10 cellular contexts compared by ENCODE assay signal in genomic region chr11:93850585-93851018, GRCh38. TPM values are rescaled to one million over a fixed set of nuclear protein-coding genes. Genes with fewer than 3 reads are reported as not detected.
A peak's percentile ranks its signal among the peaks of the same experiment; 100 is the strongest.
DNase-seq lines count a peak whose midpoint lies in the region; ATAC-seq and TF ChIP-seq lines count a peak whose summit lies in the region.
"Had no signal": no experiment of that assay in that cellular context is flagged by ENCODE, and none has a peak within 500 bp of the region (broad histone marks: within the 10 kb centered on the region; RNA-seq: fewer than 3 reads in every experiment).

VSTM5 (minus strand) TSS chr11:93850618; CDS start chr11:93850502, 116 bp downstream.

- no peaks in the 10 kb centered on the region for H3K9me3 ChIP-seq in mucosa of descending colon

- no peaks in the 10 kb centered on the region for H3K36me3 ChIP-seq in mucosa of descending colon (ENCODE audit: low read depth)
- H3K36me3 ChIP-seq in urinary bladder (ENCODE audit: insufficient read depth), result no peaks in the 10 kb centered on the region

- peaks cover 10% of the 10 kb centered on the region for H3K27me3 Mint-ChIP-seq in activated naive CD8-positive, alpha-beta T cell
- peaks cover 31% of the 10 kb centered on the region for H3K27me3 Mint-ChIP-seq in activated naive CD8-positive, alpha-beta T cell treated with anti-CD3 and anti-CD28 coated beads for 36 hours
- H3K27me3 Mint-ChIP-seq in effector memory CD8-positive, alpha-beta T cell, result peaks cover 24 to 81% of the 10 kb centered on the region in 2 donors

- H3K27ac ChIP-seq in dorsolateral prefrontal cortex (peak within 1 kb of the TSS in 40 of 59 donors; percentile 6 to 74 (median 51)), urinary bladder (ENCODE audit: low read depth) (no peak within 1 kb of the TSS)

- ATAC-seq in mucosa of descending colon, result peak; percentile 77
- ATAC-seq in effector memory CD8-positive, alpha-beta T cell (replicated peaks), result no peak

- H3K27ac Mint-ChIP-seq in activated naive CD8-positive, alpha-beta T cell, result no peak within 1 kb of the TSS
- no peak within 1 kb of the TSS for H3K27ac Mint-ChIP-seq in activated naive CD8-positive, alpha-beta T cell treated with anti-CD3 and anti-CD28 coated beads for 36 hours
- no peak within 1 kb of the TSS for H3K27ac Mint-ChIP-seq in effector memory CD8-positive, alpha-beta T cell
- H3K27ac Mint-ChIP-seq: activated CD4-positive, alpha-beta memory T cell treated with anti-CD3 and anti-CD28 coated beads, Interleukin-2, amount 10 ng/mL, durations not matched to agents 7 days and 5 days had no signal

- DNase-seq in activated naive CD8-positive, alpha-beta T cell treated with anti-CD3 and anti-CD28 coated beads for 36 hours, result no peak
- no peak for DNase-seq in dorsolateral prefrontal cortex
- DNase-seq in mucosa of descending colon, result no peak
- no peak for DNase-seq in effector memory CD8-positive, alpha-beta T cell
- DNase-seq in kidney tubule cell (ENCODE audit: low spot score), result no peak
- no peak for DNase-seq in HuH-7.5 (ENCODE audit: low spot score)
- DNase-seq: activated CD4-positive, alpha-beta memory T cell treated with anti-CD3 and anti-CD28 coated beads, Interleukin-2, amount 10 ng/mL, durations not matched to agents 7 days and 5 days had no signal

- H3K4me1 Mint-ChIP-seq in activated naive CD8-positive, alpha-beta T cell (ENCODE audit: low read depth), result peaks cover 6% of the 10 kb centered on the region
- peaks cover 3% of the 10 kb centered on the region for H3K4me1 Mint-ChIP-seq in activated naive CD8-positive, alpha-beta T cell treated with anti-CD3 and anti-CD28 coated beads for 36 hours
- peaks cover 0 to 6% of the 10 kb centered on the region in 2 donors for H3K4me1 Mint-ChIP-seq in effector memory CD8-positive, alpha-beta T cell (ENCODE audit: low read depth in 2 of 2)

- H3K9me3 Mint-ChIP-seq in activated naive CD8-positive, alpha-beta T cell (ENCODE audit: low read depth), result no peaks in the 10 kb centered on the region
- no peaks in the 10 kb centered on the region for H3K9me3 Mint-ChIP-seq in activated naive CD8-positive, alpha-beta T cell treated with anti-CD3 and anti-CD28 coated beads for 36 hours
- H3K9me3 Mint-ChIP-seq in effector memory CD8-positive, alpha-beta T cell, result no peaks in the 10 kb centered on the region
- H3K9me3 Mint-ChIP-seq: activated CD4-positive, alpha-beta memory T cell treated with anti-CD3 and anti-CD28 coated beads, Interleukin-2, amount 10 ng/mL, durations not matched to agents 7 days and 5 days had no signal

- H3K27me3 ChIP-seq in dorsolateral prefrontal cortex, result peaks cover 0 to 8% (median 0%) of the 10 kb centered on the region in 45 donors

- H3K36me3 Mint-ChIP-seq in activated naive CD8-positive, alpha-beta T cell, result no peaks in the 10 kb centered on the region
- H3K36me3 Mint-ChIP-seq in activated naive CD8-positive, alpha-beta T cell treated with anti-CD3 and anti-CD28 coated beads for 36 hours, result no peaks in the 10 kb centered on the region
- H3K36me3 Mint-ChIP-seq in effector memory CD8-positive, alpha-beta T cell (ENCODE audit: insufficient read depth), result no peaks in the 10 kb centered on the region
- H3K36me3 Mint-ChIP-seq: CD14-positive monocyte had no signal

- H3K4me1 ChIP-seq in mucosa of descending colon (ENCODE audit: low read depth) (no peaks in the 10 kb centered on the region), urinary bladder (ENCODE audit: insufficient read depth) (no peaks in the 10 kb centered on the region)

- H3K4me3 ChIP-seq in dorsolateral prefrontal cortex (peak within 1 kb of the TSS; percentile 45 to 76 (median 63)), mucosa of descending colon (no peak within 1 kb of the TSS), urinary bladder (ENCODE audit: low read depth, low read length) (peak within 1 kb of the TSS; percentile 46)

- intact Hi-C loops in dorsolateral prefrontal cortex (cut with DNase I) (no loop called here), mucosa of descending colon (cut with DNase I, micrococcal nuclease) (no loop called here)

- TF ChIP-seq CTCF in dorsolateral prefrontal cortex (IDR thresholded peaks at IDR 0.05 in 54 of 56, conservative IDR thresholded peaks at IDR 0.05 in 2 of 56; ENCODE audit: low read depth in 1 of 56, partially characterized antibody in 56 of 56) (no peak), mucosa of descending colon (IDR thresholded peaks at IDR 0.05) (no peak)

- peak within 1 kb of the TSS; percentile 59 for H3K4me3 Mint-ChIP-seq in activated naive CD8-positive, alpha-beta T cell
- no peak within 1 kb of the TSS for H3K4me3 Mint-ChIP-seq in activated naive CD8-positive, alpha-beta T cell treated with anti-CD3 and anti-CD28 coated beads for 36 hours
- H3K4me3 Mint-ChIP-seq in effector memory CD8-positive, alpha-beta T cell, result peak within 1 kb of the TSS in 1 of 2 donors; percentile 38
- H3K4me3 Mint-ChIP-seq: activated CD4-positive, alpha-beta memory T cell treated with anti-CD3 and anti-CD28 coated beads, Interleukin-2, amount 10 ng/mL, durations not matched to agents 7 days and 5 days had no signal

- WGBS in urinary bladder, result 17% methylated on average over 6 of the region's 6 CpGs

RNA-seq across cellular contexts. Expression of gene VSTM5, which starts in this region (rescaled TPM):
- total RNA-seq in activated naive CD8-positive, alpha-beta T cell treated with anti-CD3 and anti-CD28 coated beads for 36 hours, result not detected
- total RNA-seq in dorsolateral prefrontal cortex (10 to 100 TPM in 17 of 120 experiments, 1 to 10 TPM in 103; 3.1 to 14.3 (median 7.6) TPM), mucosa of descending colon (1 to 10 TPM; 1.8 to 3.4 (median 2.4) TPM), urinary bladder (0.74 TPM)
- polyA plus RNA-seq in urinary bladder, result 0.49 TPM
- total RNA-seq: activated CD4-positive, alpha-beta memory T cell treated with anti-CD3 and anti-CD28 coated beads, Interleukin-2, amount 10 ng/mL, durations not matched to agents 7 days and 5 days had no signal
- polyA plus RNA-seq: CD14-positive monocyte had no signal
